9 cellular contexts compared by ENCODE assay signal in genomic region chr1:150282558-150282958, GRCh38. TPM values are rescaled to one million over a fixed set of nuclear protein-coding genes. Genes with fewer than 3 reads are reported as not detected.
DNase-seq lines count a peak whose midpoint lies in the region; ATAC-seq, FAIRE-seq and TF ChIP-seq lines count a peak whose summit lies in the region.
"Had no signal": no experiment of that assay in that cellular context is flagged by ENCODE, and none has a peak within 500 bp of the region (broad histone marks: within the 10 kb centered on the region; RNA-seq: fewer than 3 reads in every experiment).

No MANE protein-coding gene starts in this region.

- TF ChIP-seq CTCF in GM12878 (IDR thresholded peaks at IDR 0.05 in 2 of 3, conservative IDR thresholded peaks at IDR 0.05 in 1 of 3; ENCODE audit: control insufficient read depth in 2 of 3, extremely low read depth in 1 of 3, insufficient read depth in 1 of 3, low read depth in 3 of 3, low read length in 3 of 3) (no peak), right lobe of liver (IDR thresholded peaks at IDR 0.05) (no peak), GM10266 (IDR thresholded peaks at IDR 0.05; ENCODE audit: control insufficient read depth, insufficient read depth, low read depth, missing control alignments) (no peak)

- TF ChIP-seq POLR2A in GM12878 (IDR thresholded peaks at IDR 0.05; ENCODE audit: low read depth, low read length) (no peak), right lobe of liver (IDR thresholded peaks at IDR 0.05) (no peak)

- SMC1A ChIA-PET in GM12878 (lab: Charles Lee; ENCODE audit: uncharacterized antibody, unreplicated experiment), result interaction anchor here (0.9 kb wide), 1 partner anchor 26 kb away, joined by 3 read pairs; no protein-coding TSS in a partner anchor

- RAD21 ChIA-PET in GM12878 (lab: Charles Lee; ENCODE audit: unreplicated experiment), result no interaction called here

- H3K9me3 ChIP-seq in GM12878 (replicated peaks; ENCODE audit: control insufficient read depth, insufficient read depth, low read length) (no peaks in the 10 kb centered on the region; the same call in 2 of the 3 replicates), right lobe of liver (no peaks in the 10 kb centered on the region), thymus (ENCODE audit: control insufficient read depth) (peaks cover 3% of the 10 kb centered on the region)

- peak; percentile 15 for DNase-seq in activated CD4-positive, alpha-beta T cell treated with anti-CD3 and anti-CD28 coated beads for 48 hours
- DNase-seq in activated CD4-positive, alpha-beta T cell treated with anti-CD3 and anti-CD28 coated beads for 4 hours, result no peak
- DNase-seq in GM12878 (ENCODE audit: low read depth, low spot score), result no peak
- peak; percentile 40 to 74 (median 69) for DNase-seq in right lobe of liver
- no peak for DNase-seq in GM10266 (ENCODE audit: extremely low spot score)
- DNase-seq: DND-41 had no signal

- H3K4me1 ChIP-seq in GM12878 (ENCODE audit: control insufficient read depth, insufficient read depth, low read length) (peaks cover 9% of the 10 kb centered on the region), right lobe of liver (peaks cover 0 to 41% (median 13%) of the 10 kb centered on the region in 4 donors), thymus (ENCODE audit: control insufficient read depth, insufficient read depth, low read length) (peaks cover 8% of the 10 kb centered on the region)

- CTCF ChIA-PET in GM12878 (lab: Yijun Ruan, JAX), result interaction anchor here (0.6 to 3.8 kb wide), 4 partner anchors 11 to 67 kb away, joined by 3 to 98 read pairs (median 20); partner anchors contain the start of gene CA14

- no peak overlapping the region for H3K9ac ChIP-seq in GM12878 (ENCODE audit: control insufficient read depth, insufficient read depth, low read length)

- POLR2A ChIA-PET in GM12878 (lab: Charles Lee), result interaction anchor here (0.5 to 0.6 kb wide), 2 partner anchors 44 to 46 kb away, joined by 6 to 7 read pairs; no protein-coding TSS in a partner anchor

- H3K27me3 ChIP-seq in GM12878 (replicated peaks in 1 of 2; ENCODE audit: control insufficient read depth in 2 of 2, insufficient read depth in 2 of 2, low read length in 1 of 2) (no peaks in the 10 kb centered on the region; a peak in 2 of 4 replicates), right lobe of liver (no peaks in the 10 kb centered on the region), thymus (ENCODE audit: control insufficient read depth, insufficient read depth) (peaks cover 21% of the 10 kb centered on the region)

- H3K4me3 ChIP-seq in GM12878 (peak overlapping the region; percentile 58; the same call in 1 of the 2 replicates), right lobe of liver (peak overlapping the region; percentile 35 to 62 (median 62)), thymus (ENCODE audit: low read length) (peak overlapping the region; percentile 51)

- no peak for TF ChIP-seq RAD21 in GM12878 (IDR thresholded peaks at IDR 0.05; ENCODE audit: insufficient read depth, low read depth, low read length)

- no TSS peak for BruUV-seq in GM12878 (replicated peaks; lab: Mats Ljungman, UMichigan)

- H3K27ac ChIP-seq in GM12878 (ENCODE audit: control insufficient read depth, insufficient read depth), result no peak overlapping the region
- peak overlapping the region in 2 of 3 donors; percentile 58 to 85 for H3K27ac ChIP-seq in right lobe of liver
- no peak overlapping the region for H3K27ac ChIP-seq in thymus (ENCODE audit: low read depth)

- H3K36me3 ChIP-seq in GM12878 (ENCODE audit: control insufficient read depth in 2 of 2, insufficient read depth in 2 of 2, low read length in 1 of 2) (no peaks in the 10 kb centered on the region), right lobe of liver (peaks cover 0 to 7% (median 0%) of the 10 kb centered on the region in 4 donors), thymus (ENCODE audit: control insufficient read depth, insufficient read depth) (no peaks in the 10 kb centered on the region)

- H2AFZ ChIP-seq in GM12878 (ENCODE audit: control insufficient read depth, low read depth, low read length), result peak overlapping the region; percentile 56

- TF ChIP-seq EP300 in GM12878 (IDR thresholded peaks at IDR 0.05; ENCODE audit: borderline replicate concordance in 1 of 2, control insufficient read depth in 1 of 2, low read depth in 2 of 2, low read length in 2 of 2), result no peak

- ATAC-seq in GM12878, result no peak
- ATAC-seq in right lobe of liver, result peak; percentile 3 to 47 (median 24)
- no peak for ATAC-seq in HG03457 (IDR thresholded peaks at IDR 0.05; ENCODE audit: unreplicated experiment)
- no peak for ATAC-seq in HG03521 (IDR thresholded peaks at IDR 0.05; ENCODE audit: unreplicated experiment)

- no peak for FAIRE-seq in GM12878 (lab: Jason Lieb, UNC)

- no peaks in the 10 kb centered on the region for H4K20me1 ChIP-seq in GM12878 (ENCODE audit: control insufficient read depth, insufficient read depth)

- H3K79me2 ChIP-seq in GM12878 (ENCODE audit: control insufficient read depth, insufficient read depth, low read length), result no peaks in the 10 kb centered on the region

- intact Hi-C loops in GM12878 (cut with micrococcal nuclease; ENCODE audit: unreplicated experiment), result no loop called here
- intact Hi-C loops in right lobe of liver (cut with DNase I), result no loop called here

- no peak overlapping the region; the same call in 1 of the 2 replicates for H3K4me2 ChIP-seq in GM12878 (ENCODE audit: control insufficient read depth, insufficient read depth)

- in situ Hi-C loops in GM12878 (cut with MboI), result no loop called here

- 76% methylated on average over 21 of the region's 21 CpGs for WGBS in GM12878 (ENCODE audit: insufficient coverage, insufficient replicate concordance, low lambda C conversion rate, missing lambda C conversion rate)
- 12% methylated on average over 20 of the region's 21 CpGs for WGBS in right lobe of liver (ENCODE audit: insufficient coverage, low coverage, low lambda C conversion rate, missing lambda C conversion rate)
- WGBS in thymus, result 14% methylated on average over 21 of the region's 21 CpGs

RNA-seq across cellular contexts. Expression of gene CIART, which starts 0.2 kb away (rescaled TPM):
- 0.88 and 2.2 TPM in 2 replicates for total RNA-seq in GM12878 (2013; cell fraction: nucleolus; rRNA removed)
- 0.68 and 0.76 TPM in 2 replicates for total RNA-seq in GM12878 (2014; rRNA removed)
- total RNA-seq in GM12878 (2014; rRNA removed; fragmentation: Illumina TruSeq; extraction: Trizol), result 0.60 and 0.76 TPM in 2 replicates
- total RNA-seq in GM12878 (2021), result 0.54 and 1.4 TPM in 2 replicates
- 1.6 TPM for polyA plus RNA-seq in GM12878 (2011; ENCODE audit: low read depth)
- polyA plus RNA-seq in GM12878 (2011; rRNA removed), result 0.61 and 1.4 TPM in 2 replicates
- polyA plus RNA-seq in GM12878 (2011; cell fraction: cytosol; rRNA removed), result 0.96 and 1.1 TPM in 2 replicates
- polyA plus RNA-seq in GM12878 (2011; cell fraction: nucleus; rRNA removed), result 2.1 and 4.0 TPM in 2 replicates
- 1.5 and 2.5 TPM in 2 replicates for polyA plus RNA-seq in GM12878 (2012)
- 1.0 and 2.0 TPM in 2 replicates for polyA plus RNA-seq in GM12878 (2014; fragmentation: Illumina TruSeq; extraction: Trizol)
- under 1 TPM; 0.61 to 0.62 TPM for polyA plus RNA-seq in GM12878 (2014; fragmentation: Nextera tagmentation; extraction: Ambion mirVana)
- polyA plus RNA-seq in GM12878 (2014; rRNA removed), result 1.2 and 1.3 TPM in 2 replicates
- under 1 TPM; 0.44 to 0.66 TPM for polyA plus RNA-seq in GM12878 (2016; fragmentation: Nextera tagmentation; extraction: Ambion mirVana)
- 0.93 and 1.1 TPM in 2 replicates for polyA minus RNA-seq in GM12878 (2011; rRNA and poly(A)+ RNA removed)
- polyA minus RNA-seq in GM12878 (2011; cell fraction: cytosol; rRNA and poly(A)+ RNA removed), result not detected in 2 replicates
- 0.60 TPM in 1 of 2 replicates, not detected in the other for polyA minus RNA-seq in GM12878 (2011; cell fraction: nucleus; rRNA and poly(A)+ RNA removed)
- total RNA-seq in right lobe of liver, result 1 to 10 TPM; 2.0 to 8.4 (median 4.4) TPM
- polyA plus RNA-seq in thymus, result 3.1 TPM

RNA-seq across cellular contexts. Expression of gene C1orf54, which starts 10.0 kb away (rescaled TPM):
- 1.5 and 2.6 TPM in 2 replicates for total RNA-seq in GM12878 (2013; cell fraction: nucleolus; rRNA removed)
- total RNA-seq in GM12878 (2014; rRNA removed), result 19.8 and 24.6 TPM in 2 replicates
- 24.0 and 24.6 TPM in 2 replicates for total RNA-seq in GM12878 (2014; rRNA removed; fragmentation: Illumina TruSeq; extraction: Trizol)
- 13.5 and 16.7 TPM in 2 replicates for total RNA-seq in GM12878 (2021)
- polyA plus RNA-seq in GM12878 (2011; ENCODE audit: low read depth), result 58.2 TPM
- polyA plus RNA-seq in GM12878 (2011; rRNA removed), result 3.0 and 3.1 TPM in 2 replicates
- 1.8 and 2.5 TPM in 2 replicates for polyA plus RNA-seq in GM12878 (2011; cell fraction: cytosol; rRNA removed)
- polyA plus RNA-seq in GM12878 (2011; cell fraction: nucleus; rRNA removed), result 2.3 and 2.5 TPM in 2 replicates
- 16.8 and 23.1 TPM in 2 replicates for polyA plus RNA-seq in GM12878 (2012)
- polyA plus RNA-seq in GM12878 (2014; fragmentation: Illumina TruSeq; extraction: Trizol), result 22.8 and 31.8 TPM in 2 replicates
- polyA plus RNA-seq in GM12878 (2014; fragmentation: Nextera tagmentation; extraction: Ambion mirVana), result 10 to 100 TPM; 80.3 to 87.7 TPM
- 21.4 and 28.4 TPM in 2 replicates for polyA plus RNA-seq in GM12878 (2014; rRNA removed)
- polyA plus RNA-seq in GM12878 (2016; fragmentation: Nextera tagmentation; extraction: Ambion mirVana), result 10 to 100 TPM; 32.7 to 33.0 TPM
- polyA minus RNA-seq in GM12878 (2011; rRNA and poly(A)+ RNA removed), result 0.82 TPM in 1 of 2 replicates, not detected in the other
- polyA minus RNA-seq in GM12878 (2011; cell fraction: cytosol; rRNA and poly(A)+ RNA removed), result not detected in 2 replicates
- polyA minus RNA-seq in GM12878 (2011; cell fraction: nucleus; rRNA and poly(A)+ RNA removed), result 0.36 and 1.1 TPM in 2 replicates
- 1 to 10 TPM in 5 of 6 experiments, not detected in 1; 1.7 to 5.7 (median 3.8) TPM for total RNA-seq in right lobe of liver
- 65.6 TPM for polyA plus RNA-seq in thymus

RNA-seq across cellular contexts. Expression of gene MRPS21, which starts 11.1 kb away (rescaled TPM):
- total RNA-seq in GM12878 (2013; cell fraction: nucleolus; rRNA removed), result 21.0 and 24.3 TPM in 2 replicates
- total RNA-seq in GM12878 (2014; rRNA removed) (65.0 and 69.4 TPM in 2 replicates), GM12878 (2014; rRNA removed; fragmentation: Illumina TruSeq; extraction: Trizol) (90.6 and 92.1 TPM in 2 replicates), GM12878 (2021) (76.6 and 80.0 TPM in 2 replicates), right lobe of liver (10 to 100 TPM; 22.9 to 30.5 (median 25.0) TPM)
- polyA plus RNA-seq in GM12878 (2011; ENCODE audit: low read depth), result 62.1 TPM
- polyA plus RNA-seq in GM12878 (2011; rRNA removed) (115 and 132 TPM in 2 replicates), GM12878 (2014; fragmentation: Illumina TruSeq; extraction: Trizol) (71.5 and 73.3 TPM in 2 replicates), GM12878 (2014; fragmentation: Nextera tagmentation; extraction: Ambion mirVana) (100 to 1,000 TPM; 255 to 275 TPM), GM12878 (2014; rRNA removed) (77.8 and 80.0 TPM in 2 replicates), GM12878 (2016; fragmentation: Nextera tagmentation; extraction: Ambion mirVana) (100 to 1,000 TPM; 139 to 152 TPM), thymus (114 TPM)
- 56.8 and 61.9 TPM in 2 replicates for polyA plus RNA-seq in GM12878 (2011; cell fraction: cytosol; rRNA removed)
- 65.2 and 82.2 TPM in 2 replicates for polyA plus RNA-seq in GM12878 (2011; cell fraction: nucleus; rRNA removed)
- 57.3 and 62.4 TPM in 2 replicates for polyA plus RNA-seq in GM12878 (2012)
- polyA minus RNA-seq in GM12878 (2011; rRNA and poly(A)+ RNA removed), result 18.3 and 23.0 TPM in 2 replicates
- polyA minus RNA-seq in GM12878 (2011; cell fraction: cytosol; rRNA and poly(A)+ RNA removed), result 13.2 and 13.6 TPM in 2 replicates
- 12.9 and 20.1 TPM in 2 replicates for polyA minus RNA-seq in GM12878 (2011; cell fraction: nucleus; rRNA and poly(A)+ RNA removed)

RNA-seq across cellular contexts. Expression of gene APH1A, which starts 13.7 kb away (rescaled TPM):
- total RNA-seq in GM12878 (2013; cell fraction: nucleolus; rRNA removed), result 83.3 and 89.3 TPM in 2 replicates
- 93.7 and 95.7 TPM in 2 replicates for total RNA-seq in GM12878 (2014; rRNA removed)
- 79.4 and 79.7 TPM in 2 replicates for total RNA-seq in GM12878 (2014; rRNA removed; fragmentation: Illumina TruSeq; extraction: Trizol)
- total RNA-seq in GM12878 (2021), result 130 TPM in 2 replicates
- 60.5 TPM for polyA plus RNA-seq in GM12878 (2011; ENCODE audit: low read depth)
- 95.5 and 116 TPM in 2 replicates for polyA plus RNA-seq in GM12878 (2011; rRNA removed)
- 135 and 141 TPM in 2 replicates for polyA plus RNA-seq in GM12878 (2011; cell fraction: cytosol; rRNA removed)
- 84.7 and 101 TPM in 2 replicates for polyA plus RNA-seq in GM12878 (2011; cell fraction: nucleus; rRNA removed)
- 92.8 and 97.7 TPM in 2 replicates for polyA plus RNA-seq in GM12878 (2012)
- 83.0 and 106 TPM in 2 replicates for polyA plus RNA-seq in GM12878 (2014; fragmentation: Illumina TruSeq; extraction: Trizol)
- 10 to 100 TPM in 1 of 2 experiments, 1 to 10 TPM in 1; 6.7 to 13.5 TPM for polyA plus RNA-seq in GM12878 (2014; fragmentation: Nextera tagmentation; extraction: Ambion mirVana)
- polyA plus RNA-seq in GM12878 (2014; rRNA removed), result 123 and 124 TPM in 2 replicates
- polyA plus RNA-seq in GM12878 (2016; fragmentation: Nextera tagmentation; extraction: Ambion mirVana), result 10 to 100 TPM; 37.0 to 40.3 TPM
- polyA minus RNA-seq in GM12878 (2011; rRNA and poly(A)+ RNA removed), result 136 and 150 TPM in 2 replicates
- polyA minus RNA-seq in GM12878 (2011; cell fraction: cytosol; rRNA and poly(A)+ RNA removed), result 34.7 and 35.0 TPM in 2 replicates
- 72.4 and 90.9 TPM in 2 replicates for polyA minus RNA-seq in GM12878 (2011; cell fraction: nucleus; rRNA and poly(A)+ RNA removed)
- total RNA-seq in right lobe of liver, result 10 to 100 TPM; 61.2 to 92.0 (median 81.1) TPM
- 102 TPM for polyA plus RNA-seq in thymus

RNA-seq across cellular contexts. Expression of gene CA14, which starts 25.0 kb away (rescaled TPM):
- not detected in 2 replicates for total RNA-seq in GM12878 (2013; cell fraction: nucleolus; rRNA removed)
- not detected in 2 replicates for total RNA-seq in GM12878 (2014; rRNA removed)
- total RNA-seq in GM12878 (2014; rRNA removed; fragmentation: Illumina TruSeq; extraction: Trizol), result not detected in 2 replicates
- not detected in 2 replicates for total RNA-seq in GM12878 (2021)
- 0.28 TPM for polyA plus RNA-seq in GM12878 (2011; ENCODE audit: low read depth)
- not detected in 2 replicates for polyA plus RNA-seq in GM12878 (2011; rRNA removed)
- polyA plus RNA-seq in GM12878 (2011; cell fraction: cytosol; rRNA removed), result not detected in 2 replicates
- not detected in 2 replicates for polyA plus RNA-seq in GM12878 (2011; cell fraction: nucleus; rRNA removed)
- 0.29 and 0.69 TPM in 2 replicates for polyA plus RNA-seq in GM12878 (2012)
- polyA plus RNA-seq in GM12878 (2014; fragmentation: Illumina TruSeq; extraction: Trizol), result not detected in 2 replicates
- under 1 TPM; 0.11 to 0.26 TPM for polyA plus RNA-seq in GM12878 (2014; fragmentation: Nextera tagmentation; extraction: Ambion mirVana)
- polyA plus RNA-seq in GM12878 (2014; rRNA removed), result not detected in 2 replicates
- under 1 TPM; 0.32 to 0.35 TPM for polyA plus RNA-seq in GM12878 (2016; fragmentation: Nextera tagmentation; extraction: Ambion mirVana)
- polyA minus RNA-seq in GM12878 (2011; rRNA and poly(A)+ RNA removed), result not detected in 2 replicates
- polyA minus RNA-seq in GM12878 (2011; cell fraction: cytosol; rRNA and poly(A)+ RNA removed), result not detected in 2 replicates
- polyA minus RNA-seq in GM12878 (2011; cell fraction: nucleus; rRNA and poly(A)+ RNA removed), result not detected in 2 replicates
- total RNA-seq in right lobe of liver, result 1 to 10 TPM in 2 of 6 experiments, under 1 TPM in 3, not detected in 1; 0.20 to 4.8 (median 0.56) TPM
- polyA plus RNA-seq in thymus, result 0.14 TPM

Comparison
In these comparisons a context has a peak if more than half of its experiments do, and no peak if none do; other contexts are left out.
1. DNase-seq: peak in activated CD4-positive, alpha-beta T cell treated with anti-CD3 and anti-CD28 coated beads for 48 hours (single experiment) and right lobe of liver (3 of 3); none in activated CD4-positive, alpha-beta T cell treated with anti-CD3 and anti-CD28 coated beads for 4 hours (0 of 2), GM12878 (single experiment) and GM10266 (single experiment).
2. ATAC-seq: peak in right lobe of liver (4 of 4); none in GM12878 (single experiment), HG03457 (single experiment) and HG03521 (single experiment).
3. H3K27ac ChIP-seq: peak in right lobe of liver (2 of 3); none in GM12878 (single experiment) and thymus (single experiment).
4. Peak in every context shown above with its lines, with median percentiles within 50 percentile points of each other: H3K4me3 ChIP-seq.